Comparison of ENCODE assay signal across 13 cellular contexts in genomic region chr16:85418978-85419491, GRCh38.
A peak's percentile ranks its signal among the peaks of the same experiment; 100 is the strongest.
DNase-seq lines count a peak whose midpoint lies in the region; ATAC-seq and TF ChIP-seq lines count a peak whose summit lies in the region.
"Had no signal": no experiment of that assay in that cellular context is flagged by ENCODE, and none has a peak within 500 bp of the region (broad histone marks: within the 10 kb centered on the region; RNA-seq: fewer than 3 reads in every experiment).

No MANE protein-coding gene starts in this region.

- H3K9me1 ChIP-seq in IMR-90 (ENCODE audit: insufficient read depth, low read length), result no peaks in the 10 kb centered on the region

- TF ChIP-seq RAD21 in IMR-90 (IDR thresholded peaks at IDR 0.05; ENCODE audit: low read length), result no peak

- CTCF ChIA-PET in IMR-90 (lab: Yijun Ruan, JAX), result interaction anchor here (1.5 to 1.6 kb wide), 2 partner anchors 47 to 197 kb away, joined by 3 to 4 read pairs; no protein-coding TSS in a partner anchor
- CTCF ChIA-PET in CD8-positive, alpha-beta T cell (lab: Charles Lee), result interaction anchor here (1.4 to 6.3 kb wide), 9 partner anchors 12 to 205 kb away, joined by 4 to 100 read pairs (median 9); partner anchors contain the start of gene GSE1

- POLR2A ChIA-PET in IMR-90 (lab: Charles Lee; ENCODE audit: unreplicated experiment), result interaction anchor here (0.5 kb wide), 1 partner anchor 28 kb away, joined by 9 read pairs; no protein-coding TSS in a partner anchor
- POLR2A ChIA-PET in CD8-positive, alpha-beta T cell (lab: Charles Lee), result no interaction called here

- H3K4ac ChIP-seq in IMR-90 (ENCODE audit: low read depth, low read length) (no peak overlapping the region), neuronal stem cell (ENCODE audit: low read length) (no peak overlapping the region)

- H2AFZ ChIP-seq in IMR-90 (replicated peaks; ENCODE audit: low read length, poor library complexity) (no peak overlapping the region), neuronal stem cell (ENCODE audit: low read length) (no peak overlapping the region)

- TF ChIP-seq POLR2A in IMR-90 (IDR thresholded peaks at IDR 0.05; ENCODE audit: low read depth, low read length), result no peak
- no peak for TF ChIP-seq POLR2A in tibial nerve (IDR thresholded peaks at IDR 0.05)

- H3K4me3 Mint-ChIP-seq in central memory CD8-positive, alpha-beta T cell, result no peak overlapping the region
- H3K4me3 Mint-ChIP-seq in CD8-positive, alpha-beta T cell, result no peak overlapping the region

- no peaks in the 10 kb centered on the region for H3K9me3 Mint-ChIP-seq in central memory CD8-positive, alpha-beta T cell
- no peaks in the 10 kb centered on the region for H3K9me3 Mint-ChIP-seq in CD8-positive, alpha-beta T cell

- H2BK12ac ChIP-seq in neuronal stem cell (ENCODE audit: low read length), result no peak overlapping the region

- peaks cover 41% of the 10 kb centered on the region for H4K20me1 ChIP-seq in IMR-90 (ENCODE audit: insufficient read depth, low read length)

- H2BK20ac ChIP-seq in IMR-90 (ENCODE audit: low read depth, low read length), result no peak overlapping the region

- H2BK5ac ChIP-seq in IMR-90 (ENCODE audit: low read depth, low read length, poor library complexity, severe bottlenecking) (no peak overlapping the region), neuronal stem cell (ENCODE audit: low read length) (no peak overlapping the region)

- no peak overlapping the region for H3K27ac ChIP-seq in IMR-90 (ENCODE audit: insufficient read depth, low read length)
- H3K27ac ChIP-seq in neuronal stem cell (replicated peaks; ENCODE audit: low read length), result no peak overlapping the region
- H3K27ac ChIP-seq in CD8-positive, alpha-beta T cell (ENCODE audit: low read depth, low read length), result no peak overlapping the region
- H3K27ac ChIP-seq in tibial nerve, result no peak overlapping the region
- H3K27ac ChIP-seq: psoas muscle had no signal

- H3K27me3 ChIP-seq in IMR-90 (ENCODE audit: control insufficient read depth, insufficient read depth, low read length), result no peaks in the 10 kb centered on the region
- H3K27me3 ChIP-seq in neuronal stem cell (ENCODE audit: control insufficient read depth in 3 of 3, insufficient read depth in 3 of 3, low read depth in 1 of 3, low read length in 3 of 3), result peaks cover 0 to 9% (median 2%) of the 10 kb centered on the region in 3 experiments
- no peaks in the 10 kb centered on the region for H3K27me3 ChIP-seq in CD8-positive, alpha-beta T cell (ENCODE audit: insufficient read depth, low read length)
- no peaks in the 10 kb centered on the region for H3K27me3 ChIP-seq in tibial nerve

- H3K4me1 Mint-ChIP-seq in central memory CD8-positive, alpha-beta T cell, result peaks cover 5% of the 10 kb centered on the region
- H3K4me1 Mint-ChIP-seq in CD8-positive, alpha-beta T cell (ENCODE audit: low read depth), result peaks cover 2% of the 10 kb centered on the region

- H3K4me1 ChIP-seq in IMR-90 (ENCODE audit: control insufficient read depth, insufficient read depth, low read length) (no peaks in the 10 kb centered on the region; the same call in 1 of the 2 replicates), neuronal stem cell (ENCODE audit: control insufficient read depth in 2 of 2, insufficient read depth in 1 of 2, low read depth in 1 of 2, low read length in 2 of 2) (peaks cover 8 to 31% of the 10 kb centered on the region in 2 donors), tibial nerve (peaks cover 0 to 29% (median 4%) of the 10 kb centered on the region in 4 donors)
- H3K4me1 ChIP-seq in CD8-positive, alpha-beta T cell (ENCODE audit: insufficient read depth, low read length), result peaks cover 7% of the 10 kb centered on the region

- no peak overlapping the region for H4K5ac ChIP-seq in IMR-90 (ENCODE audit: low read depth, low read length)

- H3K27ac Mint-ChIP-seq in central memory CD8-positive, alpha-beta T cell (ENCODE audit: low read depth), result peak overlapping the region; percentile 2
- H3K27ac Mint-ChIP-seq in CD8-positive, alpha-beta T cell, result no peak overlapping the region

- TF ChIP-seq CTCF in IMR-90 (conservative IDR thresholded peaks at IDR 0.05; ENCODE audit: low read depth, low read length), result no peak
- no peak for TF ChIP-seq CTCF in CD8-positive, alpha-beta T cell (IDR thresholded peaks at IDR 0.05)
- no peak for TF ChIP-seq CTCF in tibial nerve (IDR thresholded peaks at IDR 0.05)

- in situ Hi-C loops in IMR-90 (cut with MboI; ENCODE audit: low sequenced_read_pairs), result no loop called here

- no peak overlapping the region for H3K14ac ChIP-seq in IMR-90 (replicated peaks; ENCODE audit: low read depth, low read length)
- H3K14ac ChIP-seq in neuronal stem cell (ENCODE audit: low read length), result no peak overlapping the region

- peaks cover 19% of the 10 kb centered on the region for H3K27me3 Mint-ChIP-seq in central memory CD8-positive, alpha-beta T cell
- H3K27me3 Mint-ChIP-seq in CD8-positive, alpha-beta T cell (ENCODE audit: low read depth), result no peaks in the 10 kb centered on the region

- TF ChIP-seq EP300 in tibial nerve (IDR thresholded peaks at IDR 0.05), result no peak

- 0 out of 2 replicates have a peak overlapping the region, but pooled peaks have one; percentile 15 for H2AK5ac ChIP-seq in IMR-90 (ENCODE audit: low read depth, low read length)
- H2AK5ac ChIP-seq in neuronal stem cell (ENCODE audit: low read depth, low read length), result peak overlapping the region; percentile 6

- H3K56ac ChIP-seq in IMR-90 (ENCODE audit: extremely low read depth, insufficient read depth, low read length), result no peak overlapping the region

- no peaks in the 10 kb centered on the region for H3K9me3 ChIP-seq in IMR-90 (ENCODE audit: control insufficient read depth, insufficient read depth, low read length)
- H3K9me3 ChIP-seq in neuronal stem cell (replicated peaks in 1 of 2; ENCODE audit: control insufficient read depth in 2 of 2, insufficient read depth in 1 of 2, low read depth in 1 of 2, low read length in 2 of 2), result peaks cover 0 to 3% of the 10 kb centered on the region in 2 donors
- H3K9me3 ChIP-seq in CD8-positive, alpha-beta T cell (ENCODE audit: low read length), result no peaks in the 10 kb centered on the region
- H3K9me3 ChIP-seq in tibial nerve, result no peaks in the 10 kb centered on the region
- H3K9me3 ChIP-seq: psoas muscle had no signal

- peaks cover 2% of the 10 kb centered on the region for H3K36me3 Mint-ChIP-seq in central memory CD8-positive, alpha-beta T cell (ENCODE audit: insufficient read depth)
- no peaks in the 10 kb centered on the region for H3K36me3 Mint-ChIP-seq in CD8-positive, alpha-beta T cell

- intact Hi-C loops in IMR-90 (cut with micrococcal nuclease), result no loop called here
- intact Hi-C loops in CD8-positive, alpha-beta T cell (cut with DNase I, micrococcal nuclease), result no loop called here

- BruUV-seq in IMR-90 (replicated peaks; lab: Mats Ljungman, UMichigan), result no TSS peak

- H3K18ac ChIP-seq in IMR-90 (ENCODE audit: low read depth, low read length), result no peak overlapping the region
- H3K18ac ChIP-seq in neuronal stem cell (ENCODE audit: low read length), result no peak overlapping the region

- H4K8ac ChIP-seq in IMR-90 (ENCODE audit: low read depth in 2 of 2, low read length in 2 of 2) (no peak overlapping the region), neuronal stem cell (ENCODE audit: low read depth, low read length) (no peak overlapping the region)

- H4K91ac ChIP-seq in IMR-90 (ENCODE audit: insufficient read depth, low read depth, low read length) (no peak overlapping the region), neuronal stem cell (ENCODE audit: low read depth, low read length, poor library complexity) (no peak overlapping the region)

- peak; percentile 26 for DNase-seq in DMS53 (lab: John Stamatoyannopoulos, UW)
- DNase-seq in DMS53 treated with DMSO at 0.1 percent for 48 hours (lab: John Stamatoyannopoulos, UW; ENCODE audit: unreplicated experiment), result no peak
- DNase-seq in IMR-90, result no peak
- DNase-seq in central memory CD8-positive, alpha-beta T cell (ENCODE audit: low spot score in 2 of 2), result no peak
- DNase-seq in neuronal stem cell (ENCODE audit: low spot score), result no peak
- DNase-seq in COR-L47 (lab: John Stamatoyannopoulos, UW), result no peak
- DNase-seq in CD8-positive, alpha-beta T cell, result no peak
- DNase-seq in tibial nerve (ENCODE audit: low spot score in 2 of 2), result no peak
- DNase-seq: 8988T, hippocampal formation, mammary epithelial cell, NCI-H526 had no signal

- H3K36me3 ChIP-seq in IMR-90 (ENCODE audit: control insufficient read depth, insufficient read depth, low read length) (no peaks in the 10 kb centered on the region), neuronal stem cell (replicated peaks in 1 of 2; ENCODE audit: control insufficient read depth in 2 of 2, insufficient read depth in 2 of 2, low read length in 2 of 2) (no peaks in the 10 kb centered on the region), tibial nerve (peaks cover 0 to 3% (median 0%) of the 10 kb centered on the region in 3 donors)
- no peaks in the 10 kb centered on the region for H3K36me3 ChIP-seq in CD8-positive, alpha-beta T cell (ENCODE audit: insufficient read depth, low read length)

- 93% methylated on average over 10 of the region's 17 CpGs; no CpG with 5 or more reads in 1 of the 2 experiments for WGBS in IMR-90 (ENCODE audit: extremely low coverage in 2 of 2, insufficient read length in 1 of 2), 2 experiments
- WGBS in neuronal stem cell (ENCODE audit: extremely low coverage in 2 of 2, insufficient read length in 2 of 2, insufficient replicate concordance in 1 of 2), 2 donors, result no CpG with 5 or more reads among the region's 17 CpGs
- WGBS in tibial nerve, 2 donors, result 92 to 94% methylated on average over 17 of the region's 17 CpGs

- H3K4me2 ChIP-seq in IMR-90 (ENCODE audit: low read depth, low read length) (no peak overlapping the region), neuronal stem cell (ENCODE audit: insufficient read depth, low read length, poor library complexity, severe bottlenecking) (no peak overlapping the region)

- H2AK9ac ChIP-seq in IMR-90 (replicated peaks; ENCODE audit: low read depth, low read length, poor library complexity), result no peak overlapping the region

- dilution Hi-C loops in IMR-90 (cut with HindIII; ENCODE audit: low sequenced_read_pairs, unreplicated experiment), result no loop called here

- no peak for ATAC-seq in IMR-90 (ENCODE audit: low read depth)
- no peak for ATAC-seq in central memory CD8-positive, alpha-beta T cell (replicated peaks; ENCODE audit: extremely low read depth, poor library complexity, severe bottlenecking)
- no peak for ATAC-seq in CD8-positive, alpha-beta T cell
- ATAC-seq: psoas muscle had no signal

- no peak overlapping the region for H3K9ac ChIP-seq in IMR-90 (ENCODE audit: low read depth, low read length)
- no peak overlapping the region for H3K9ac ChIP-seq in neuronal stem cell (ENCODE audit: low read depth, low read length, poor library complexity)

- H3K23ac ChIP-seq in IMR-90 (ENCODE audit: low read depth, low read length) (no peak overlapping the region), neuronal stem cell (ENCODE audit: low read depth, low read length, poor library complexity) (no peak overlapping the region)

- H2BK120ac ChIP-seq in IMR-90 (ENCODE audit: low read depth, low read length) (no peak overlapping the region), neuronal stem cell (ENCODE audit: low read depth, low read length) (no peak overlapping the region)

- H3K79me1 ChIP-seq in IMR-90 (ENCODE audit: low read depth in 1 of 2, low read length in 2 of 2), result peaks cover 0 to 22% of the 10 kb centered on the region in 2 experiments; a peak in 2 of 4 replicates
- no peaks in the 10 kb centered on the region for H3K79me1 ChIP-seq in neuronal stem cell (ENCODE audit: low read depth, low read length)

- H2BK15ac ChIP-seq in IMR-90 (ENCODE audit: low read depth, low read length) (no peak overlapping the region), neuronal stem cell (ENCODE audit: low read length) (no peak overlapping the region)

- H3K4me3 ChIP-seq in IMR-90 (ENCODE audit: insufficient read depth, low read depth, low read length) (no peak overlapping the region), neuronal stem cell (ENCODE audit: low read length in 2 of 2) (no peak overlapping the region), tibial nerve (no peak overlapping the region)
- H3K4me3 ChIP-seq in CD8-positive, alpha-beta T cell (ENCODE audit: low read depth, low read length), result no peak overlapping the region
- H3K4me3 ChIP-seq: psoas muscle had no signal
